ENCODE assay signal across 19 cellular contexts in the genomic region with DNA sequence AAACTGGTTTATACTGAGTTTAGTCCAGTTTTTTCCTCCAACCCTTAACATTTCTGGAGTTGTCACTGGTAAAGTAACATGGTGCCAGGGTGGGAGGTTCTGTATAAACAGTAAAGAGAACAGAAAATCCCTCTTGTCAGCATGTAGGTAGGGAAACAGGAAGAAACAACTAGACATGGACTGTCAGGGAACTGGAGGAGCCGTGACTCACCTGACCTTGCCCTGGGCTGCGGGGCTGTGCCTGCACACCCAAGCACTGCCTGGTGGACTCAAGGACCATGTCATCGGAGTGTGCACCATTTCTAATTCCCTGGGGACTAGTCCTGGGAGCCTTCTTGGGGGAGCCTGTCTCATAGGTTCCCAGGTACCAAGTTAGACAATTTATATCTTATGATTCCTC.
DNase-seq lines count a peak whose midpoint lies in the region; ATAC-seq and TF ChIP-seq lines count a peak whose summit lies in the region.
"Had no signal": no experiment of that assay in that cellular context is flagged by ENCODE, and none has a peak within 500 bp of the region (broad histone marks: within the 10 kb centered on the region; RNA-seq: fewer than 3 reads in every experiment).

No MANE protein-coding gene starts in this region.

- H3K9me3 ChIP-seq in DOHH2 (ENCODE audit: control insufficient read depth, insufficient read depth, low read length), result no peaks in the 10 kb centered on the region
- H3K9me3 ChIP-seq in tibial nerve, result no peaks in the 10 kb centered on the region
- H3K9me3 ChIP-seq: Caco-2, esophagus muscularis mucosa, ovary, spleen had no signal

- TF ChIP-seq POLR2A in NB4 (IDR thresholded peaks at IDR 0.05; ENCODE audit: extremely low read depth, insufficient read length), result no peak
- TF ChIP-seq POLR2A in tibial nerve (IDR thresholded peaks at IDR 0.05), result no peak

- H3K27ac Mint-ChIP-seq in activated CD8-positive, alpha-beta memory T cell treated with anti-CD3 and anti-CD28 coated beads, Interleukin-2, amount 10 ng/mL, durations not matched to agents 7 days and 5 days, result no peak overlapping the region
- H3K27ac Mint-ChIP-seq: stimulated activated naive B cell treated with anti-CD40 and anti-IgM and Interleukin-4, amounts not matched to agents 10 μg/mL and 1 μg/mL and 100 μg/mL, for 72 hours; T-helper 1 cell treated with Interleukin-12 subunit alpha and Interleukin-12 subunit beta and Interleukin-4 antibody, amounts not matched to agents 30 μg/mL and 1 μg/mL, for 36 hours had no signal

- no peaks in the 10 kb centered on the region for H3K4me1 Mint-ChIP-seq in activated CD8-positive, alpha-beta memory T cell treated with anti-CD3 and anti-CD28 coated beads, Interleukin-2, amount 10 ng/mL, durations not matched to agents 7 days and 5 days

- DNase-seq in NB4 (ENCODE audit: low read depth), result peak; percentile 51
- DNase-seq in dermis blood vessel endothelial cell, result peak; percentile 16
- DNase-seq in lung microvascular endothelial cell (ENCODE audit: low read depth in 2 of 2), result peak; percentile 20 to 34
- no peak for DNase-seq in middle frontal gyrus (ENCODE audit: extremely low spot score, low spot score)
- DNase-seq in activated CD8-positive, alpha-beta memory T cell treated with anti-CD3 and anti-CD28 coated beads, Interleukin-2, amount 10 ng/mL, durations not matched to agents 7 days and 5 days, result no peak
- DNase-seq in tibial nerve (ENCODE audit: low spot score in 2 of 2), result no peak
- DNase-seq in posterior vena cava (ENCODE audit: low spot score), result no peak
- DNase-seq: activated CD4-positive, CD25-positive, alpha-beta regulatory T cell; activated gamma-delta T cell; Caco-2; cortex of kidney; NCI-H2081 treated with DMSO at 0.1 percent for 48 hours; NCI-H82; ovary; spleen; stimulated activated naive B cell treated with anti-CD40 and anti-IgM and Interleukin-4, amounts not matched to agents 10 μg/mL and 1 μg/mL and 100 μg/mL, for 72 hours had no signal

- no peaks in the 10 kb centered on the region for H3K79me2 ChIP-seq in DOHH2 (ENCODE audit: control insufficient read depth, low read length)

- TF ChIP-seq CTCF in DOHH2 (IDR thresholded peaks at IDR 0.05; ENCODE audit: low read depth, low read length, poor library complexity, severe bottlenecking), result no peak
- no peak for TF ChIP-seq CTCF in NB4 (IDR thresholded peaks at IDR 0.05; ENCODE audit: low read depth, low read length)
- no peak for TF ChIP-seq CTCF in tibial nerve (IDR thresholded peaks at IDR 0.05)

- H3K36me3 ChIP-seq in DOHH2 (ENCODE audit: control insufficient read depth, low read length), result no peaks in the 10 kb centered on the region
- peaks cover 0 to 19% (median 0%) of the 10 kb centered on the region in 3 donors for H3K36me3 ChIP-seq in tibial nerve
- H3K36me3 ChIP-seq: esophagus muscularis mucosa, ovary had no signal

- H3K9me2 ChIP-seq in DOHH2 (replicated peaks; ENCODE audit: control insufficient read depth, low read length), result no peaks in the 10 kb centered on the region

- no peak overlapping the region for H3K27ac ChIP-seq in DOHH2 (ENCODE audit: low read depth, low read length)
- H3K27ac ChIP-seq in tibial nerve, result no peak overlapping the region
- H3K27ac ChIP-seq: esophagus muscularis mucosa, ovary, spleen had no signal

- H3K4me3 ChIP-seq in DOHH2 (ENCODE audit: low read length) (no peak overlapping the region), NB4 (ENCODE audit: low read depth, low read length) (peak overlapping the region; percentile 9), tibial nerve (no peak overlapping the region)
- H3K4me3 ChIP-seq: esophagus muscularis mucosa, ovary, spleen had no signal

- ATAC-seq in activated CD8-positive, alpha-beta memory T cell treated with anti-CD3 and anti-CD28 coated beads, Interleukin-2, amount 10 ng/mL, durations not matched to agents 7 days and 5 days, result no peak
- ATAC-seq: stimulated activated naive B cell treated with anti-CD40 and anti-IgM and Interleukin-4, amounts not matched to agents 10 μg/mL and 1 μg/mL and 100 μg/mL, for 72 hours had no signal

- H3K4me1 ChIP-seq in DOHH2 (ENCODE audit: control insufficient read depth, low read length) (peaks cover 14% of the 10 kb centered on the region), tibial nerve (no peaks in the 10 kb centered on the region)
- H3K4me1 ChIP-seq: Caco-2, esophagus muscularis mucosa, spleen had no signal

- no peaks in the 10 kb centered on the region for H3K9me3 Mint-ChIP-seq in activated CD8-positive, alpha-beta memory T cell treated with anti-CD3 and anti-CD28 coated beads, Interleukin-2, amount 10 ng/mL, durations not matched to agents 7 days and 5 days (ENCODE audit: low read depth)
- H3K9me3 Mint-ChIP-seq: stimulated activated naive B cell treated with anti-CD40 and anti-IgM and Interleukin-4, amounts not matched to agents 10 μg/mL and 1 μg/mL and 100 μg/mL, for 72 hours; T-helper 1 cell treated with Interleukin-12 subunit alpha and Interleukin-12 subunit beta and Interleukin-4 antibody, amounts not matched to agents 30 μg/mL and 1 μg/mL, for 36 hours had no signal

- no peaks in the 10 kb centered on the region for H3K27me3 ChIP-seq in DOHH2 (ENCODE audit: control insufficient read depth, low read length)
- H3K27me3 ChIP-seq in tibial nerve, result no peaks in the 10 kb centered on the region
- H3K27me3 ChIP-seq: esophagus muscularis mucosa, ovary, spleen had no signal

- intact Hi-C loops in posterior vena cava (cut with DNase I), result no loop called here

- H3K4me2 ChIP-seq in DOHH2 (ENCODE audit: low read length), result peak overlapping the region; percentile 32; the same call in 1 of the 2 replicates

- TF ChIP-seq EP300 in tibial nerve (IDR thresholded peaks at IDR 0.05), result no peak

- H4K20me1 ChIP-seq in DOHH2 (ENCODE audit: control insufficient read depth, insufficient read depth, low read depth, low read length), result no peaks in the 10 kb centered on the region

- CTCF ChIA-PET in activated CD8-positive, alpha-beta memory T cell treated with anti-CD3 and anti-CD28 coated beads, Interleukin-2, amount 10 ng/mL, durations not matched to agents 7 days and 5 days (lab: Charles Lee), result no interaction called here

- no peak overlapping the region for H3K4me3 Mint-ChIP-seq in activated CD8-positive, alpha-beta memory T cell treated with anti-CD3 and anti-CD28 coated beads, Interleukin-2, amount 10 ng/mL, durations not matched to agents 7 days and 5 days
- H3K4me3 Mint-ChIP-seq: stimulated activated naive B cell treated with anti-CD40 and anti-IgM and Interleukin-4, amounts not matched to agents 10 μg/mL and 1 μg/mL and 100 μg/mL, for 72 hours; T-helper 1 cell treated with Interleukin-12 subunit alpha and Interleukin-12 subunit beta and Interleukin-4 antibody, amounts not matched to agents 30 μg/mL and 1 μg/mL, for 36 hours had no signal

- no peaks in the 10 kb centered on the region for H3K27me3 Mint-ChIP-seq in activated CD8-positive, alpha-beta memory T cell treated with anti-CD3 and anti-CD28 coated beads, Interleukin-2, amount 10 ng/mL, durations not matched to agents 7 days and 5 days
- H3K27me3 Mint-ChIP-seq: stimulated activated naive B cell treated with anti-CD40 and anti-IgM and Interleukin-4, amounts not matched to agents 10 μg/mL and 1 μg/mL and 100 μg/mL, for 72 hours had no signal

- H3F3A ChIP-seq in DOHH2 (ENCODE audit: control insufficient read depth, insufficient read depth), result no peaks in the 10 kb centered on the region

- 88 to 90% methylated on average over 3 of the region's 3 CpGs for WGBS in tibial nerve, 2 donors

- H3K36me3 Mint-ChIP-seq in activated CD8-positive, alpha-beta memory T cell treated with anti-CD3 and anti-CD28 coated beads, Interleukin-2, amount 10 ng/mL, durations not matched to agents 7 days and 5 days, result peaks cover 8% of the 10 kb centered on the region
- H3K36me3 Mint-ChIP-seq: stimulated activated naive B cell treated with anti-CD40 and anti-IgM and Interleukin-4, amounts not matched to agents 10 μg/mL and 1 μg/mL and 100 μg/mL, for 72 hours had no signal

Comparison
In these comparisons a context has a peak if more than half of its experiments do, and no peak if none do; other contexts are left out.
1. DNase-seq: peak in NB4 (single experiment), dermis blood vessel endothelial cell (single experiment) and lung microvascular endothelial cell (2 of 2); none in middle frontal gyrus (single experiment), activated CD8-positive, alpha-beta memory T cell treated with anti-CD3 and anti-CD28 coated beads, Interleukin-2, amount 10 ng/mL, durations not matched to agents 7 days and 5 days (single experiment), tibial nerve (0 of 2) and posterior vena cava (single experiment).